8 cellular contexts compared by ENCODE assay signal in genomic region chr11:57530596-57531507, GRCh38. TPM values are rescaled to one million over a fixed set of nuclear protein-coding genes. Genes with fewer than 3 reads are reported as not detected.
DNase-seq lines count a peak whose midpoint lies in the region; ATAC-seq and TF ChIP-seq lines count a peak whose summit lies in the region.

Gene TIMM10 (minus strand): TSS chr11:57530754. CDS start chr11:57530189, 565 bp downstream.

- peak within 1 kb of the TSS; percentile 88 for H3K27ac ChIP-seq in C4-2B

- H3K27ac Mint-ChIP-seq in dendritic cell treated with granulocyte-macrophage colony-stimulating factor and Interleukin-4, amounts not matched to agents 40 ng/mL and 50 ng/mL, for 4 days: peak within 1 kb of the TSS; percentile 89

- TF ChIP-seq CTCF in C4-2B (conservative IDR thresholded peaks at IDR 0.05): no peak

- intact Hi-C loops in dendritic cell treated with granulocyte-macrophage colony-stimulating factor and Interleukin-4, amounts not matched to agents 40 ng/mL and 50 ng/mL, for 4 days (cut with micrococcal nuclease): loop anchor here (2.0 to 5.0 kb wide), 2 partner anchors 36 to 194 kb away; partner anchors contain the start of genes P2RX3, SSRP1 and UBE2L6

- peak within 1 kb of the TSS; percentile 91 for H3K4me3 Mint-ChIP-seq in dendritic cell treated with granulocyte-macrophage colony-stimulating factor and Interleukin-4, amounts not matched to agents 40 ng/mL and 50 ng/mL, for 4 days

- peaks cover 25% of the 10 kb centered on the region for H3K4me1 Mint-ChIP-seq in dendritic cell treated with granulocyte-macrophage colony-stimulating factor and Interleukin-4, amounts not matched to agents 40 ng/mL and 50 ng/mL, for 4 days (ENCODE audit: low read depth)

- H3K9me3 Mint-ChIP-seq in dendritic cell treated with granulocyte-macrophage colony-stimulating factor and Interleukin-4, amounts not matched to agents 40 ng/mL and 50 ng/mL, for 4 days: no peaks in the 10 kb centered on the region

- DNase-seq in NCI-H774 (lab: John Stamatoyannopoulos, UW) (peak; percentile 97), left lobe of liver (ENCODE audit: low spot score) (peak; percentile 98)
- peak; percentile 90 to 93 for DNase-seq in activated CD4-positive, alpha-beta T cell treated with anti-CD3 and anti-CD28 coated beads, Interleukin-2, amount 50 U/mL, for 4 hours
- DNase-seq in stimulated activated CD4-positive, alpha-beta T cell treated with anti-CD3 and anti-CD28 coated beads, Interleukin-2, amount 100 ng/mL, for 4 hours (ENCODE audit: low read depth): peak; percentile 93

- no peaks in the 10 kb centered on the region for H3K27me3 Mint-ChIP-seq in dendritic cell treated with granulocyte-macrophage colony-stimulating factor and Interleukin-4, amounts not matched to agents 40 ng/mL and 50 ng/mL, for 4 days

- H3K36me3 Mint-ChIP-seq in dendritic cell treated with granulocyte-macrophage colony-stimulating factor and Interleukin-4, amounts not matched to agents 40 ng/mL and 50 ng/mL, for 4 days (ENCODE audit: low read depth): peaks cover 32% of the 10 kb centered on the region

- ATAC-seq in GM19395 (IDR thresholded peaks at IDR 0.05; ENCODE audit: unreplicated experiment) (peak; percentile 98), HG03565 (IDR thresholded peaks at IDR 0.05; ENCODE audit: unreplicated experiment) (peak; percentile 98), left lobe of liver (peak; percentile 94)

RNA-seq across cellular contexts. Expression of gene TIMM10, which starts in this region (rescaled TPM):
- 39.3 TPM for total RNA-seq in left lobe of liver

Comparison
In these comparisons a context has a peak if more than half of its experiments do, and no peak if none do; other contexts are left out.
1. Peak in every context shown above with its lines: DNase-seq, ATAC-seq and H3K27ac ChIP-seq.